ENCODE assay signal across 9 cellular contexts in genomic region chr1:212910213-212910612, GRCh38. TPM values are rescaled to one million over a fixed set of nuclear protein-coding genes. Genes with fewer than 3 reads are reported as not detected.
DNase-seq lines count a peak whose midpoint lies in the region; ATAC-seq, FAIRE-seq and TF ChIP-seq lines count a peak whose summit lies in the region.
"Not testable (repeated sequence)": the region's sequence is repeated elsewhere in the genome, so short reads cannot be mapped to it uniquely, and the experiment has no call there.
"Had no signal": no experiment of that assay in that cellular context is flagged by ENCODE, and none has a peak within 500 bp of the region (broad histone marks: within the 10 kb centered on the region; RNA-seq: fewer than 3 reads in every experiment).

No MANE protein-coding gene starts in this region.

- not testable (repeated sequence) for H4K20me1 ChIP-seq in GM23338 (replicated peaks; ENCODE audit: insufficient read depth); H1 (replicated peaks in 1 of 2; ENCODE audit: control insufficient read depth in 1 of 2, insufficient read depth in 2 of 2, low read length in 2 of 2)

- 2% methylated on average over 7 of the region's 10 CpGs; no CpG with 5 or more reads in 1 of the 2 experiments for WGBS in H1 (ENCODE audit: extremely low coverage in 1 of 2, insufficient coverage in 1 of 2, insufficient read length in 1 of 2, insufficient replicate concordance in 2 of 2, low coverage in 1 of 2, low lambda C conversion rate in 2 of 2, missing lambda C conversion rate in 1 of 2), 2 experiments
- WGBS in iPS DF 6.9 (ENCODE audit: insufficient coverage, insufficient read length) = no CpG with 5 or more reads among the region's 10 CpGs
- no CpG with 5 or more reads among the region's 10 CpGs for WGBS in mesendoderm (ENCODE audit: extremely low coverage, insufficient coverage, low lambda C conversion rate)

- not testable (repeated sequence) for ATAC-seq in GM23338

- not testable (repeated sequence) for H3K18ac ChIP-seq in H1 (ENCODE audit: extremely low read depth, low read length); mesendoderm (ENCODE audit: low read length)

- H3K4me2 ChIP-seq in GM23338 (peak overlapping the region; percentile 54; the same call in 1 of the 2 replicates), H1 (ENCODE audit: insufficient read depth in 1 of 2, low read depth in 2 of 2, low read length in 2 of 2) (peak overlapping the region in 1 of 2 experiments; percentile 33; a peak in 2 of 4 replicates)
- not testable (repeated sequence) for H3K4me2 ChIP-seq in mesendoderm (ENCODE audit: low read length)

- peak overlapping the region; percentile 96; the same call in 1 of the 2 replicates for H3K27ac ChIP-seq in GM23338 (ENCODE audit: low read depth)
- H3K27ac ChIP-seq in HUES48 (ENCODE audit: low read depth, low read length) = peak overlapping the region; percentile 77
- H3K27ac ChIP-seq in H1 (ENCODE audit: low read depth, low read length); iPS DF 6.9 (ENCODE audit: low read length); iPS-18a (ENCODE audit: low read length): not testable (repeated sequence)
- peak overlapping the region; percentile 78 for H3K27ac ChIP-seq in mesendoderm (ENCODE audit: low read depth, low read length)

- not testable (repeated sequence) for H3K9me2 ChIP-seq in GM23338 (ENCODE audit: insufficient read depth)

- CTCF ChIA-PET in H1 (lab: Charles Lee; ENCODE audit: partially characterized antibody) = not testable (repeated sequence)

- not testable (repeated sequence) for H3F3A ChIP-seq in GM23338 (replicated peaks; ENCODE audit: low read depth)

- H3K27me3 Mint-ChIP-seq in GM23338 (ENCODE audit: insufficient read depth, low read depth, poor library complexity) = peaks cover 36% of the 10 kb centered on the region

- not testable (repeated sequence) for H3K56ac ChIP-seq in H1 (replicated peaks; ENCODE audit: insufficient read length, low read depth, low read length)
- peak overlapping the region; percentile 67 for H3K56ac ChIP-seq in mesendoderm (ENCODE audit: low read length)

- H3K36me3 Mint-ChIP-seq in GM23338 (ENCODE audit: low read depth) = peaks cover 55% of the 10 kb centered on the region

- H3K4me1 ChIP-seq in GM23338 (ENCODE audit: insufficient read depth) = peaks cover 32% of the 10 kb centered on the region
- peaks cover 40% of the 10 kb centered on the region for H3K4me1 ChIP-seq in HUES48 (ENCODE audit: control insufficient read depth, insufficient read depth, low read length)
- not testable (repeated sequence) for H3K4me1 ChIP-seq in NT2/D1 (ENCODE audit: insufficient read depth, insufficient read length); iPS DF 6.9 (ENCODE audit: control insufficient read depth, insufficient read depth, low read length)
- H3K4me1 ChIP-seq in H1 (replicated peaks in 1 of 4; ENCODE audit: control insufficient read depth in 3 of 4, insufficient read depth in 4 of 4, low read length in 3 of 4) = peaks cover 10 to 24% (median 15%) of the 10 kb centered on the region in 4 experiments; a peak in 6 of 7 replicates
- H3K4me1 ChIP-seq in iPS-18a (ENCODE audit: control insufficient read depth, low read depth, low read length) = peaks cover 37% of the 10 kb centered on the region
- peaks cover 18% of the 10 kb centered on the region for H3K4me1 ChIP-seq in mesendoderm (ENCODE audit: control insufficient read depth, low read depth, low read length)

- peaks cover 31% of the 10 kb centered on the region for H3K79me2 ChIP-seq in GM23338 (replicated peaks; ENCODE audit: insufficient read depth)
- peaks cover 0 to 38% of the 10 kb centered on the region in 2 experiments; a peak in 3 of 4 replicates for H3K79me2 ChIP-seq in H1 (ENCODE audit: control insufficient read depth in 1 of 2, insufficient read depth in 2 of 2, low read length in 2 of 2)
- peaks cover 15% of the 10 kb centered on the region for H3K79me2 ChIP-seq in mesendoderm (ENCODE audit: control insufficient read depth, insufficient read depth, low read length)

- TF ChIP-seq RAD21 in H1 (IDR thresholded peaks at IDR 0.05 in 1 of 2, conservative IDR thresholded peaks at IDR 0.05 in 1 of 2; ENCODE audit: low read depth in 2 of 2, low read length in 2 of 2) = not testable (repeated sequence)

- POLR2A ChIA-PET in H1 (lab: Charles Lee; ENCODE audit: partially characterized antibody) = interaction anchor here (0.6 to 5.8 kb wide), 26 partner anchors 8 to 393 kb away, joined by 3 to 177 read pairs (median 5); partner anchors contain the start of genes ANGEL2, ATF3, FLVCR1 and NSL1

- not testable (repeated sequence) for H3K23me2 ChIP-seq in H1 (ENCODE audit: low read depth, low read length)

- H2BK12ac ChIP-seq in H1 (ENCODE audit: low read depth, low read length) = not testable (repeated sequence)

- H2BK20ac ChIP-seq in H1 (ENCODE audit: low read length) = not testable (repeated sequence)

- not testable (repeated sequence) for H2BK5ac ChIP-seq in H1 (ENCODE audit: low read depth, low read length); mesendoderm (ENCODE audit: low read length)

- peak overlapping the region; percentile 91 for H3K4me3 Mint-ChIP-seq in GM23338

- not testable (repeated sequence) for H2AK5ac ChIP-seq in H1 (ENCODE audit: low read depth, low read length); mesendoderm (ENCODE audit: low read length)

- peaks cover 21% of the 10 kb centered on the region for H3K9me3 Mint-ChIP-seq in GM23338

- TF ChIP-seq CTCF in GM23338 (conservative IDR thresholded peaks at IDR 0.05; ENCODE audit: low read depth in 2 of 2); H1 (IDR thresholded peaks at IDR 0.05; ENCODE audit: control extremely low read depth in 1 of 3, insufficient read depth in 1 of 3, low read depth in 1 of 3, low read length in 3 of 3): not testable (repeated sequence)

- H3K9ac ChIP-seq in HUES48 (ENCODE audit: low read depth, low read length) (peak overlapping the region; percentile 63; the same call in 1 of the 2 replicates), NT2/D1 (ENCODE audit: insufficient read length, low read depth) (peak overlapping the region; percentile 64), H1 (replicated peaks in 1 of 4; ENCODE audit: extremely low read depth in 1 of 4, low read depth in 3 of 4, low read length in 3 of 4) (peak overlapping the region in 3 of 4 experiments; percentile 62 to 77 (median 71); a peak in 5 of 7 replicates), iPS-18a (ENCODE audit: low read length) (peak overlapping the region; percentile 65)
- H3K9ac ChIP-seq in mesendoderm (ENCODE audit: low read length) = not testable (repeated sequence)

- TF ChIP-seq POLR2A in H1 (IDR thresholded peaks at IDR 0.05; ENCODE audit: control extremely low read depth in 1 of 2, low read depth in 2 of 2, low read length in 2 of 2) = peak; percentile 47 to 76

- peak overlapping the region; percentile 100 for H3K27ac Mint-ChIP-seq in GM23338

- not testable (repeated sequence) for H3K14ac ChIP-seq in H1 (ENCODE audit: insufficient read length)

- peak overlapping the region; percentile 50 for H3K4me3 ChIP-seq in GM23338
- H3K4me3 ChIP-seq in HUES48 (ENCODE audit: low read depth, low read length) = peak overlapping the region; percentile 45; the same call in 1 of the 2 replicates
- not testable (repeated sequence) for H3K4me3 ChIP-seq in NT2/D1 (ENCODE audit: insufficient read length, low read depth); mesendoderm (ENCODE audit: low read length)
- peak overlapping the region in 3 of 4 experiments; percentile 21 to 52 (median 25); a peak in 5 of 8 replicates for H3K4me3 ChIP-seq in H1 (ENCODE audit: extremely low read depth in 1 of 4, insufficient read depth in 2 of 4, low read depth in 3 of 4, low read length in 4 of 4)
- H3K4me3 ChIP-seq in iPS DF 6.9 (ENCODE audit: low read length) = peak overlapping the region; percentile 23; the same call in 1 of the 2 replicates
- peak overlapping the region; percentile 47 for H3K4me3 ChIP-seq in iPS-18a (ENCODE audit: low read length)

- FAIRE-seq in H1 (lab: Jason Lieb, UNC) = not testable (repeated sequence)

- not testable (repeated sequence) for H4K8ac ChIP-seq in H1 (ENCODE audit: extremely low read depth, insufficient read depth, low read length); mesendoderm (ENCODE audit: low read depth, low read length)

- not testable (repeated sequence) for H3K36me3 ChIP-seq in GM23338 (ENCODE audit: insufficient read depth); NT2/D1 (ENCODE audit: insufficient read depth, insufficient read length, low read length); iPS DF 6.9 (ENCODE audit: control insufficient read depth, insufficient read depth, low read length); mesendoderm (ENCODE audit: control insufficient read depth, insufficient read depth, low read length)
- H3K36me3 ChIP-seq in HUES48 (ENCODE audit: control insufficient read depth, insufficient read depth, low read length) (peaks cover 20% of the 10 kb centered on the region; the same call in 1 of the 2 replicates), H1 (ENCODE audit: control insufficient read depth in 2 of 4, insufficient read depth in 4 of 4, low read length in 3 of 4) (peaks cover 0 to 21% (median 7%) of the 10 kb centered on the region in 4 experiments; a peak in 2 of 8 replicates), iPS-18a (ENCODE audit: control insufficient read depth, low read depth, low read length) (peaks cover 15% of the 10 kb centered on the region)

- not testable (repeated sequence) for H2BK120ac ChIP-seq in H1 (replicated peaks; ENCODE audit: low read depth, low read length); mesendoderm (ENCODE audit: low read depth, low read length)

- H3K4me1 Mint-ChIP-seq in GM23338 = peaks cover 52% of the 10 kb centered on the region

- H3K79me1 ChIP-seq in H1 (ENCODE audit: low read depth, low read length); mesendoderm (ENCODE audit: low read length): not testable (repeated sequence)

- not testable (repeated sequence) for H4K91ac ChIP-seq in H1 (replicated peaks; ENCODE audit: insufficient read length, low read length)

- H3K4ac ChIP-seq in H1 (replicated peaks; ENCODE audit: insufficient read length, low read depth, low read length); mesendoderm (ENCODE audit: low read depth, low read length): not testable (repeated sequence)

- not testable (repeated sequence) for H3K9me3 ChIP-seq in HUES48 (ENCODE audit: control insufficient read depth, insufficient read depth, low read length); H1 (ENCODE audit: insufficient read depth in 2 of 2, low read depth in 1 of 2, low read length in 1 of 2); iPS DF 6.9 (ENCODE audit: control insufficient read depth, insufficient read depth, low read length); iPS-18a (ENCODE audit: control insufficient read depth, low read depth, low read length)
- peaks cover 43% of the 10 kb centered on the region for H3K9me3 ChIP-seq in NT2/D1 (ENCODE audit: insufficient read depth, low read length)

- not testable (repeated sequence) for H4K5ac ChIP-seq in H1 (ENCODE audit: insufficient read length, low read depth, low read length); mesendoderm (ENCODE audit: low read length)

- TF ChIP-seq EP300 in H1 (IDR thresholded peaks at IDR 0.05; ENCODE audit: borderline replicate concordance in 1 of 2, low read depth in 2 of 2, low read length in 2 of 2) = not testable (repeated sequence)

- not testable (repeated sequence) for H2BK15ac ChIP-seq in H1 (ENCODE audit: low read length); mesendoderm (replicated peaks; ENCODE audit: low read depth)

- DNase-seq in GM23338 (ENCODE audit: low spot score) = peak; percentile 46
- not testable (repeated sequence) for DNase-seq in NT2/D1 (ENCODE audit: low read depth, low spot score); iPS DF 6.9 (ENCODE audit: low read depth, low spot score)
- peak in 1 of 2 experiments; percentile 65 for DNase-seq in H1 (ENCODE audit: low read depth in 1 of 2, low spot score in 2 of 2)
- DNase-seq in mesendoderm = peak; percentile 49

- H3K27me3 ChIP-seq in GM23338 (ENCODE audit: insufficient read depth); HUES48 (ENCODE audit: control insufficient read depth, insufficient read depth, low read length); NT2/D1 (ENCODE audit: insufficient read depth, insufficient read length); H1 (replicated peaks in 1 of 4; ENCODE audit: control insufficient read depth in 3 of 4, extremely low read depth in 1 of 4, insufficient read depth in 3 of 4, low read length in 3 of 4); iPS DF 6.9 (ENCODE audit: control insufficient read depth, insufficient read depth, low read length); iPS-18a (ENCODE audit: control insufficient read depth, insufficient read depth, low read length); mesendoderm (ENCODE audit: insufficient read depth, low read length, poor library complexity): not testable (repeated sequence)

- not testable (repeated sequence) for H2AFZ ChIP-seq in GM23338; H1 (ENCODE audit: low read length)

- not testable (repeated sequence) for H3K23ac ChIP-seq in H1 (ENCODE audit: insufficient read length); mesendoderm (ENCODE audit: low read length)

RNA-seq across cellular contexts. Expression of gene VASH2, which starts 40.1 kb away (rescaled TPM):
- total RNA-seq in GM23338 (2014; rRNA removed; shearing (Covaris generic)) = 305 and 381 TPM in 2 replicates
- polyA plus RNA-seq in GM23338 (2016; fragmentation: Nextera tagmentation; extraction: Ambion mirVana) (129 and 136 TPM in 2 replicates), H1 (2011; rRNA removed) (44.0 and 51.4 TPM in 2 replicates)
- 184 and 187 TPM in 2 replicates for total RNA-seq in H1 (2021; fragmentation: NEBNext Ultra II Directional; extraction: Animal tissue kit (Norgen Biotek cat#: 25700))
- polyA plus RNA-seq in H1 (2011; cell fraction: cytosol; rRNA removed) = 58.3 TPM
- 162 TPM for polyA plus RNA-seq in H1 (2011; cell fraction: nucleus; rRNA removed)
- 80.3 to 102 TPM (median 93.1 TPM) in 4 replicates for polyA plus RNA-seq in H1 (2012, experiment 1 of 2)
- 13.9 TPM for polyA plus RNA-seq in H1 (2012, experiment 2 of 2)
- polyA plus RNA-seq in H1 (2013, experiment 1 of 2) = 125 TPM
- polyA plus RNA-seq in H1 (2013, experiment 2 of 2) = 109 TPM
- polyA minus RNA-seq in H1 (2011; rRNA and poly(A)+ RNA removed) = 145 and 147 TPM in 2 replicates
- polyA minus RNA-seq in H1 (2011; cell fraction: cytosol; rRNA and poly(A)+ RNA removed) = 113 TPM
- polyA minus RNA-seq in H1 (2011; cell fraction: nucleus; rRNA and poly(A)+ RNA removed) = 237 TPM
- polyA plus RNA-seq in mesendoderm (2013, experiment 1 of 2) = 86.1 TPM
- 89.3 TPM for polyA plus RNA-seq in mesendoderm (2013, experiment 2 of 2)
- polyA plus RNA-seq: CD14-positive monocyte; CD8-positive, alpha-beta memory T cell had no signal

RNA-seq across cellular contexts. Expression of gene FLVCR1, which starts 52.1 kb away (rescaled TPM):
- total RNA-seq in GM23338 (2014; rRNA removed; shearing (Covaris generic)) = 93.5 and 103 TPM in 2 replicates
- polyA plus RNA-seq in GM23338 (2016; fragmentation: Nextera tagmentation; extraction: Ambion mirVana) = 60.2 and 60.5 TPM in 2 replicates
- total RNA-seq in H1 (2021; fragmentation: NEBNext Ultra II Directional; extraction: Animal tissue kit (Norgen Biotek cat#: 25700)) = 66.2 and 75.7 TPM in 2 replicates
- polyA plus RNA-seq in H1 (2011; rRNA removed) = 31.8 and 36.4 TPM in 2 replicates
- 28.4 TPM for polyA plus RNA-seq in H1 (2011; cell fraction: cytosol; rRNA removed)
- polyA plus RNA-seq in H1 (2011; cell fraction: nucleus; rRNA removed) = 33.8 TPM
- 44.4 to 73.6 TPM (median 45.8 TPM) in 4 replicates for polyA plus RNA-seq in H1 (2012, experiment 1 of 2)
- polyA plus RNA-seq in H1 (2012, experiment 2 of 2) = 15.7 TPM
- polyA plus RNA-seq in H1 (2013, experiment 1 of 2) = 36.4 TPM
- polyA plus RNA-seq in H1 (2013, experiment 2 of 2) = 36.1 TPM
- 63.8 and 87.6 TPM in 2 replicates for polyA minus RNA-seq in H1 (2011; rRNA and poly(A)+ RNA removed)
- polyA minus RNA-seq in H1 (2011; cell fraction: cytosol; rRNA and poly(A)+ RNA removed) = 52.4 TPM
- 76.4 TPM for polyA minus RNA-seq in H1 (2011; cell fraction: nucleus; rRNA and poly(A)+ RNA removed)
- 21.8 TPM for polyA plus RNA-seq in mesendoderm (2013, experiment 1 of 2)
- 23.8 TPM for polyA plus RNA-seq in mesendoderm (2013, experiment 2 of 2)
